In the genomic region with DNA sequence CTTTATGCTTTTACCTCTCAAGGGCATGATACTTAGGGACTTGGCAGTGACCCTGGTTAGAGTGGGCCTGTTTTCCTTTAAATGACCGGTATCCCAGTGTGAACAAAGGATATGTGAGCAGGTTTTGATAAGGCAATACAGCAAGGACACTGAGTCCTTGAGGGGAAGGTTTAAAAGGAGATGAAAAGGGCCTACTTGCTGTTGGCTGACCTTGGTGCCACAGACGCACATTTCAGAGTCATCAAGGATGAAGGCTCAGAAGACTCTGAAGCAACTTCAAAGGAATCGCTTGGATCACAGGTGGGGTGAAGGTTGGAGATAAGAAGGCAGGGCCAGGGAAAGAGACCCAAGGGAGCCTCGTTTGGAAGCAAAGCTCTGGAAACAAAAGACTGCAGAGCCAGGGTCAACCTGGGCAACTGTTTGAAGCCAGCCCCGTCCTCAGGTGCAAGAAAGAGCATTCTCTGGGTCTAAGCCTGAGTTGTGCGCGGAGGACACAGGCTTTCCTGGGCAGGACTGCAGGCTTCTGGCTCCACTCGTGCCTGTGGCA, we compare ENCODE assay signal across 28 cellular contexts. TPM values are rescaled to one million over a fixed set of nuclear protein-coding genes. Genes with fewer than 3 reads are reported as not detected.
"Had no signal": no experiment of that assay in that cellular context is flagged by ENCODE, and none has a peak within 500 bp of the region (broad histone marks: within the 10 kb centered on the region; RNA-seq: fewer than 3 reads in every experiment).

No MANE protein-coding gene starts in this region.

- H3K9ac ChIP-seq: neural progenitor cell had no signal

- H3K27me3 Mint-ChIP-seq: stimulated activated naive B cell treated with anti-CD40 and anti-IgM and Interleukin-4, amounts not matched to agents 10 μg/mL and 1 μg/mL and 100 μg/mL, for 72 hours had no signal

- DNase-seq: heart right ventricle; kidney glomerular epithelial cell; left cardiac atrium; lower lobe of right lung; mammary epithelial cell; mesenchymal stem cell; naive thymus-derived CD8-positive, alpha-beta T cell; ovary; retina; right cardiac atrium; sigmoid colon; small intestine; spleen; stimulated activated CD4-positive, alpha-beta T cell treated with anti-CD3 and anti-CD28 coated beads, Interleukin-4, amount 100 ng/mL, for 4 hours; stimulated activated naive B cell treated with anti-CD40 and anti-IgM and Interleukin-4, amounts not matched to agents 10 μg/mL and 1 μg/mL and 100 μg/mL, for 72 hours; stimulated activated naive CD8-positive, alpha-beta T cell treated with anti-CD3 and anti-CD28 coated beads, Interleukin-15, Interleukin-2, amounts not matched to agents 100 U/mL and 50 U/mL, for 24 hours; stomach; testis; thyroid gland; transverse colon; upper lobe of right lung had no signal

- H2AFZ ChIP-seq: hepatocyte, neural progenitor cell had no signal

- FAIRE-seq: keratinocyte, small intestine, urothelium cell line had no signal

- H3K36me3 ChIP-seq: heart right ventricle, lower lobe of right lung, neural progenitor cell, ovary, prostate gland, sigmoid colon, thyroid gland, transverse colon, upper lobe of right lung had no signal

- H3K9me3 ChIP-seq: heart right ventricle, lower lobe of right lung, ovary, prostate gland, sigmoid colon, spleen, stomach, testis, thyroid gland, transverse colon, upper lobe of right lung had no signal

- H3K9me3 Mint-ChIP-seq: naive thymus-derived CD8-positive, alpha-beta T cell; nephron; neural progenitor cell had no signal

- H3K27ac ChIP-seq: heart right ventricle, hepatocyte, lower lobe of right lung, neural progenitor cell, ovary, prostate gland, sigmoid colon, testis, thyroid gland, transverse colon, upper lobe of right lung had no signal

- ATAC-seq: heart right ventricle; left cardiac atrium; left lobe of liver; lower lobe of right lung; naive thymus-derived CD8-positive, alpha-beta T cell; right cardiac atrium; stimulated activated naive B cell treated with anti-CD40 and anti-IgM and Interleukin-4, amounts not matched to agents 10 μg/mL and 1 μg/mL and 100 μg/mL, for 72 hours; stimulated activated naive CD8-positive, alpha-beta T cell treated with anti-CD3 and anti-CD28 coated beads, Interleukin-15, Interleukin-2, amounts not matched to agents 100 U/mL and 50 U/mL, for 24 hours; upper lobe of right lung had no signal

- H3K27ac Mint-ChIP-seq: nephron; neural progenitor cell; stimulated activated naive B cell treated with anti-CD40 and anti-IgM and Interleukin-4, amounts not matched to agents 10 μg/mL and 1 μg/mL and 100 μg/mL, for 72 hours had no signal

- H3K79me2 ChIP-seq: hepatocyte had no signal

- H3K4me1 ChIP-seq: lower lobe of right lung, prostate gland, sigmoid colon, stomach, thyroid gland, transverse colon, upper lobe of right lung had no signal

- H3K36me3 Mint-ChIP-seq: neural progenitor cell had no signal

- H3K27me3 ChIP-seq: hepatocyte, neural progenitor cell, ovary, sigmoid colon, spleen, stomach, testis, thyroid gland, transverse colon, upper lobe of right lung had no signal

- H3K4me2 ChIP-seq: hepatocyte, neural progenitor cell had no signal

- H3K4me3 Mint-ChIP-seq: naive thymus-derived CD8-positive, alpha-beta T cell; nephron; neural progenitor cell; stimulated activated naive B cell treated with anti-CD40 and anti-IgM and Interleukin-4, amounts not matched to agents 10 μg/mL and 1 μg/mL and 100 μg/mL, for 72 hours had no signal

- H3K4me3 ChIP-seq: heart right ventricle, hepatocyte, lower lobe of right lung, neural progenitor cell, ovary, prostate gland, sigmoid colon, spleen, stomach, testis, thyroid gland, transverse colon, upper lobe of right lung had no signal

RNA-seq across cellular contexts. Expression of a gene that starts 30.1 kb away (rescaled TPM):
- total RNA-seq: left cardiac atrium; left lobe of liver; mammary epithelial cell; naive thymus-derived CD8-positive, alpha-beta T cell; right cardiac atrium; sigmoid colon had no signal
- polyA plus RNA-seq: heart right ventricle; mammary epithelial cell; naive thymus-derived CD8-positive, alpha-beta T cell; right cardiac atrium had no signal
